Comparison of ENCODE assay signal across 1 cellular context in the genomic region with DNA sequence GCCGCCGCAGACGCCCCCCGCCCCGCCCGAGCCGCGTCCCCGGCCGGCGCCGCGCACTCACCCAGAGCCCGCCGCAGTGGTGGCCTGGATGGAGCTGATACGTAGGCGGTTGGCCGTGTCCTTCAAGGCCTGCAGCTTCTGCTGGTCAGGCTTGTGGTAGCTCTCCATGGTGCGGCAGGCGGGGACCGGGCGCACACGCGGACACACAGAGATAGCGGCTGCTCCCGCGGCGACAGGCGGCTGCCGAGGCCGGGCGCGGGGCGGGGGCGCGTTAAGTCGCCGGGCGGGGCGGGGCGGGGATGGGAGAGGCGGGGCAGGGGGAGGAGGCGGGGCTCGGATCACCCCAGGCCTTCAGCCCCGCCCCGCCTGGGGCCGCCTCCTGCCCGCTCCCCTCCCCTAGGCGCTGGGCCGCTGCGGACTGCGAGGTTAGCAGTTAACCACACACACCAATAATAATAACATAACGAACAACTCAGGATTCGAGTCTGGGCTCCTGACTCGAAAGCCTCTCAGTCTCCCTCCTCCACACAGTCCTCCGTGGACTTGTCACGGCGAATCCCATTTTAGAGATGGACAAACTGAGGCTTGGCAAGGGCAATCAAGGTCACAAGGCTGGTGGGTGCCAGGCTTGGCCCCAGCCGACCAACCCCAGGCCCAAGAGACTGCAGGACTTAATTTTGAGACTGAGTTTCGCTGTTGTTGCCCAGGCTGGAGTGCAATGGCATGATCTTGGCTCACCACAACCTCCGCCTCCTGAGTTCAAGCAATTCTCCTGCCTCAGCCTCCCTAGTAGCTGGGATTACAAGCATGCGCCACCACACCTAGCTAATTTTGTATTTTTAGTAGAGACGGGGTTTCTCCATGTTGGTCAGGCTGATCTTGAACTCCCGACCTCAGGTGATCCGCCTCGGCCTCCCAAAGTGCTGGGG.
A peak's percentile ranks its signal among the peaks of the same experiment; 100 is the strongest.
TF ChIP-seq lines count a peak whose summit lies in the region.

A gene with protein sequence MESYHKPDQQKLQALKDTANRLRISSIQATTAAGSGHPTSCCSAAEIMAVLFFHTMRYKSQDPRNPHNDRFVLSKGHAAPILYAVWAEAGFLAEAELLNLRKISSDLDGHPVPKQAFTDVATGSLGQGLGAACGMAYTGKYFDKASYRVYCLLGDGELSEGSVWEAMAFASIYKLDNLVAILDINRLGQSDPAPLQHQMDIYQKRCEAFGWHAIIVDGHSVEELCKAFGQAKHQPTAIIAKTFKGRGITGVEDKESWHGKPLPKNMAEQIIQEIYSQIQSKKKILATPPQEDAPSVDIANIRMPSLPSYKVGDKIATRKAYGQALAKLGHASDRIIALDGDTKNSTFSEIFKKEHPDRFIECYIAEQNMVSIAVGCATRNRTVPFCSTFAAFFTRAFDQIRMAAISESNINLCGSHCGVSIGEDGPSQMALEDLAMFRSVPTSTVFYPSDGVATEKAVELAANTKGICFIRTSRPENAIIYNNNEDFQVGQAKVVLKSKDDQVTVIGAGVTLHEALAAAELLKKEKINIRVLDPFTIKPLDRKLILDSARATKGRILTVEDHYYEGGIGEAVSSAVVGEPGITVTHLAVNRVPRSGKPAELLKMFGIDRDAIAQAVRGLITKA (minus strand): TSS at position 248 of the 929 bp plus-strand sequence. CDS start 80 bp downstream, at position 168.

TF ChIP-seq in K562, 482 proteins besides CTCF, POLR2A, EP300 and RAD21 (continued from another document and continues in another):
- peak; percentile 60; the same call in 1 of the 2 replicates for TF ChIP-seq TOE1 (IDR thresholded peaks at IDR 0.05; ENCODE audit: borderline replicate concordance)
- TF ChIP-seq TOE1 (CRISPR knock-in tag; IDR thresholded peaks at IDR 0.05; ENCODE audit: borderline replicate concordance, low read depth), result no peak
- TF ChIP-seq NCOA4 (IDR thresholded peaks at IDR 0.05; ENCODE audit: partially characterized antibody), result peak; percentile 76
- peak; percentile 54 to 80 for TF ChIP-seq MAZ (CRISPR knock-in tag; conservative IDR thresholded peaks at IDR 0.05 in 1 of 2, IDR thresholded peaks at IDR 0.05 in 1 of 2)
- peak; percentile 73 for TF ChIP-seq TBP (optimal IDR thresholded peaks at IDR 0.05; ENCODE audit: low read depth, low read length)
- no peak for TF ChIP-seq ZNF696 (CRISPR knock-in tag; conservative IDR thresholded peaks at IDR 0.05)
- peak in 1 of 2 experiments; percentile 74; a peak in 2 of 3 replicates for TF ChIP-seq CBX3 (IDR thresholded peaks at IDR 0.05; ENCODE audit: borderline replicate concordance in 1 of 2, low read length in 2 of 2)
- no peak for TF ChIP-seq ZNF444 (CRISPR knock-in tag; IDR thresholded peaks at IDR 0.05)
- TF ChIP-seq, protein P1, sequence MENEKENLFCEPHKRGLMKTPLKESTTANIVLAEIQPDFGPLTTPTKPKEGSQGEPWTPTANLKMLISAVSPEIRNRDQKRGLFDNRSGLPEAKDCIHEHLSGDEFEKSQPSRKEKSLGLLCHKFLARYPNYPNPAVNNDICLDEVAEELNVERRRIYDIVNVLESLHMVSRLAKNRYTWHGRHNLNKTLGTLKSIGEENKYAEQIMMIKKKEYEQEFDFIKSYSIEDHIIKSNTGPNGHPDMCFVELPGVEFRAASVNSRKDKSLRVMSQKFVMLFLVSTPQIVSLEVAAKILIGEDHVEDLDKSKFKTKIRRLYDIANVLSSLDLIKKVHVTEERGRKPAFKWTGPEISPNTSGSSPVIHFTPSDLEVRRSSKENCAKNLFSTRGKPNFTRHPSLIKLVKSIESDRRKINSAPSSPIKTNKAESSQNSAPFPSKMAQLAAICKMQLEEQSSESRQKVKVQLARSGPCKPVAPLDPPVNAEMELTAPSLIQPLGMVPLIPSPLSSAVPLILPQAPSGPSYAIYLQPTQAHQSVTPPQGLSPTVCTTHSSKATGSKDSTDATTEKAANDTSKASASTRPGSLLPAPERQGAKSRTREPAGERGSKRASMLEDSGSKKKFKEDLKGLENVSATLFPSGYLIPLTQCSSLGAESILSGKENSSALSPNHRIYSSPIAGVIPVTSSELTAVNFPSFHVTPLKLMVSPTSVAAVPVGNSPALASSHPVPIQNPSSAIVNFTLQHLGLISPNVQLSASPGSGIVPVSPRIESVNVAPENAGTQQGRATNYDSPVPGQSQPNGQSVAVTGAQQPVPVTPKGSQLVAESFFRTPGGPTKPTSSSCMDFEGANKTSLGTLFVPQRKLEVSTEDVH (IDR thresholded peaks at IDR 0.05; ENCODE audit: low read depth, partially characterized antibody), result no peak
- TF ChIP-seq, protein P2, sequence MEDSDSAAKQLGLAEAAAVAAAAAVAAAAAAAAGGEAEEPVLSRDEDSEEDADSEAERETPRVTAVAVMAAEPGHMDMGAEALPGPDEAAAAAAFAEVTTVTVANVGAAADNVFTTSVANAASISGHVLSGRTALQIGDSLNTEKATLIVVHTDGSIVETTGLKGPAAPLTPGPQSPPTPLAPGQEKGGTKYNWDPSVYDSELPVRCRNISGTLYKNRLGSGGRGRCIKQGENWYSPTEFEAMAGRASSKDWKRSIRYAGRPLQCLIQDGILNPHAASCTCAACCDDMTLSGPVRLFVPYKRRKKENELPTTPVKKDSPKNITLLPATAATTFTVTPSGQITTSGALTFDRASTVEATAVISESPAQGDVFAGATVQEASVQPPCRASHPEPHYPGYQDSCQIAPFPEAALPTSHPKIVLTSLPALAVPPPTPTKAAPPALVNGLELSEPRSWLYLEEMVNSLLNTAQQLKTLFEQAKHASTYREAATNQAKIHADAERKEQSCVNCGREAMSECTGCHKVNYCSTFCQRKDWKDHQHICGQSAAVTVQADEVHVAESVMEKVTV (CRISPR knock-in tag; IDR thresholded peaks at IDR 0.05), result no peak
- TF ChIP-seq ZNF24 (IDR thresholded peaks at IDR 0.05), result no peak
- peak; percentile 99 for TF ChIP-seq SMARCA5 (IDR thresholded peaks at IDR 0.05)
- peak; percentile 42 for TF ChIP-seq EGR1 (conservative IDR thresholded peaks at IDR 0.05)
- peak; percentile 66; the same call in 1 of the 2 replicates for TF ChIP-seq EHMT2 (IDR thresholded peaks at IDR 0.05)
- no peak for TF ChIP-seq SNRNP70 (optimal IDR thresholded peaks at IDR 0.05; ENCODE audit: low read depth, low read length)
- TF ChIP-seq HMGN3 (IDR thresholded peaks at IDR 0.05; ENCODE audit: borderline replicate concordance, extremely low read depth, insufficient read length, low read depth, low read length), result peak; percentile 60
- TF ChIP-seq, protein P3, sequence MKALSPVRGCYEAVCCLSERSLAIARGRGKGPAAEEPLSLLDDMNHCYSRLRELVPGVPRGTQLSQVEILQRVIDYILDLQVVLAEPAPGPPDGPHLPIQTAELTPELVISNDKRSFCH (CRISPR knock-in tag; IDR thresholded peaks at IDR 0.05), result no peak
- TF ChIP-seq, protein P3 (tag; IDR thresholded peaks at IDR 0.05), result peak; percentile 21; the same call in 1 of the 2 replicates
- TF ChIP-seq CC2D1A (IDR thresholded peaks at IDR 0.05), result peak; percentile 82
- TF ChIP-seq ADNP (tag; IDR thresholded peaks at IDR 0.05), result peak; percentile 99
- no peak for TF ChIP-seq ZNF699 (CRISPR knock-in tag; IDR thresholded peaks at IDR 0.05; ENCODE audit: insufficient replicate concordance)
- TF ChIP-seq ESRRA (IDR thresholded peaks at IDR 0.05; ENCODE audit: borderline replicate concordance, low read depth), result peak; percentile 100
- peak; percentile 73 to 94 for TF ChIP-seq RCOR1 (IDR thresholded peaks at IDR 0.05; ENCODE audit: borderline replicate concordance in 1 of 2, low read depth in 2 of 2, low read length in 2 of 2)
- TF ChIP-seq TBL1XR1 (IDR thresholded peaks at IDR 0.05; ENCODE audit: low read length in 2 of 2), result no peak
- TF ChIP-seq, protein P4, sequence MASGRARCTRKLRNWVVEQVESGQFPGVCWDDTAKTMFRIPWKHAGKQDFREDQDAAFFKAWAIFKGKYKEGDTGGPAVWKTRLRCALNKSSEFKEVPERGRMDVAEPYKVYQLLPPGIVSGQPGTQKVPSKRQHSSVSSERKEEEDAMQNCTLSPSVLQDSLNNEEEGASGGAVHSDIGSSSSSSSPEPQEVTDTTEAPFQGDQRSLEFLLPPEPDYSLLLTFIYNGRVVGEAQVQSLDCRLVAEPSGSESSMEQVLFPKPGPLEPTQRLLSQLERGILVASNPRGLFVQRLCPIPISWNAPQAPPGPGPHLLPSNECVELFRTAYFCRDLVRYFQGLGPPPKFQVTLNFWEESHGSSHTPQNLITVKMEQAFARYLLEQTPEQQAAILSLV (tag; IDR thresholded peaks at IDR 0.05), result 0 out of 2 replicates have a peak, but pooled peaks have one; percentile 12
- no peak for TF ChIP-seq ZNF175 (CRISPR knock-in tag; IDR thresholded peaks at IDR 0.05; ENCODE audit: low read depth)
- peak; percentile 52; the same call in 1 of the 2 replicates for TF ChIP-seq CBFA2T3 (IDR thresholded peaks at IDR 0.05)
- TF ChIP-seq GATAD2B (IDR thresholded peaks at IDR 0.05; ENCODE audit: borderline replicate concordance), result 0 out of 2 replicates have a peak, but pooled peaks have one; percentile 5
- no peak for TF ChIP-seq JUND (IDR thresholded peaks at IDR 0.05; ENCODE audit: borderline replicate concordance, low read depth, low read length)
- TF ChIP-seq JUND (tag; IDR thresholded peaks at IDR 0.05; ENCODE audit: borderline replicate concordance, low read depth, low read length), result no peak
- TF ChIP-seq CEBPG (CRISPR knock-in tag; IDR thresholded peaks at IDR 0.05), result no peak
- no peak for TF ChIP-seq CEBPG (tag; conservative IDR thresholded peaks at IDR 0.05 in 1 of 2, IDR thresholded peaks at IDR 0.05 in 1 of 2)
- TF ChIP-seq SREBF2 (CRISPR knock-in tag; IDR thresholded peaks at IDR 0.05), result no peak
- peak; percentile 56 for TF ChIP-seq CCNT2 (IDR thresholded peaks at IDR 0.05; ENCODE audit: borderline replicate concordance, extremely low read depth, insufficient read length, low read depth, low read length)
- no peak for TF ChIP-seq ZKSCAN1 (IDR thresholded peaks at IDR 0.05; ENCODE audit: low read depth, low read length)
- TF ChIP-seq ZBTB1 (CRISPR knock-in tag; IDR thresholded peaks at IDR 0.05; ENCODE audit: borderline replicate concordance, low read depth), result peak; percentile 94
- peak; percentile 57 to 72; a peak in 2 of 4 replicates for TF ChIP-seq HDAC1 (IDR thresholded peaks at IDR 0.05)
- TF ChIP-seq GATA2 (CRISPR knock-in tag; IDR thresholded peaks at IDR 0.05), result peak; percentile 52
- TF ChIP-seq BHLHE40 (IDR thresholded peaks at IDR 0.05; ENCODE audit: low read length), result peak; percentile 65
- TF ChIP-seq PHF20 (IDR thresholded peaks at IDR 0.05; ENCODE audit: partially characterized antibody), result peak; percentile 74
- TF ChIP-seq, protein P5, sequence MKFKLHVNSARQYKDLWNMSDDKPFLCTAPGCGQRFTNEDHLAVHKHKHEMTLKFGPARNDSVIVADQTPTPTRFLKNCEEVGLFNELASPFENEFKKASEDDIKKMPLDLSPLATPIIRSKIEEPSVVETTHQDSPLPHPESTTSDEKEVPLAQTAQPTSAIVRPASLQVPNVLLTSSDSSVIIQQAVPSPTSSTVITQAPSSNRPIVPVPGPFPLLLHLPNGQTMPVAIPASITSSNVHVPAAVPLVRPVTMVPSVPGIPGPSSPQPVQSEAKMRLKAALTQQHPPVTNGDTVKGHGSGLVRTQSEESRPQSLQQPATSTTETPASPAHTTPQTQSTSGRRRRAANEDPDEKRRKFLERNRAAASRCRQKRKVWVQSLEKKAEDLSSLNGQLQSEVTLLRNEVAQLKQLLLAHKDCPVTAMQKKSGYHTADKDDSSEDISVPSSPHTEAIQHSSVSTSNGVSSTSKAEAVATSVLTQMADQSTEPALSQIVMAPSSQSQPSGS (CRISPR knock-in tag; IDR thresholded peaks at IDR 0.05), result no peak
- TF ChIP-seq, protein P6, sequence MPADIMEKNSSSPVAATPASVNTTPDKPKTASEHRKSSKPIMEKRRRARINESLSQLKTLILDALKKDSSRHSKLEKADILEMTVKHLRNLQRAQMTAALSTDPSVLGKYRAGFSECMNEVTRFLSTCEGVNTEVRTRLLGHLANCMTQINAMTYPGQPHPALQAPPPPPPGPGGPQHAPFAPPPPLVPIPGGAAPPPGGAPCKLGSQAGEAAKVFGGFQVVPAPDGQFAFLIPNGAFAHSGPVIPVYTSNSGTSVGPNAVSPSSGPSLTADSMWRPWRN (IDR thresholded peaks at IDR 0.05; ENCODE audit: low read depth), result no peak
- TF ChIP-seq, protein P7, sequence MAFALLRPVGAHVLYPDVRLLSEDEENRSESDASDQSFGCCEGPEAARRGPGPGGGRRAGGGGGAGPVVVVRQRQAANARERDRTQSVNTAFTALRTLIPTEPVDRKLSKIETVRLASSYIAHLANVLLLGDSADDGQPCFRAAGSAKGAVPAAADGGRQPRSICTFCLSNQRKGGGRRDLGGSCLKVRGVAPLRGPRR (CRISPR knock-in tag; IDR thresholded peaks at IDR 0.05), result peak; percentile 60; the same call in 1 of the 2 replicates
- peak; percentile 96 for TF ChIP-seq ZNF263 (CRISPR knock-in tag; IDR thresholded peaks at IDR 0.05; ENCODE audit: borderline replicate concordance)
- 0 out of 2 replicates have a peak, but pooled peaks have one; percentile 14 for TF ChIP-seq MTA1 (IDR thresholded peaks at IDR 0.05; ENCODE audit: borderline replicate concordance)
- TF ChIP-seq, protein P8, sequence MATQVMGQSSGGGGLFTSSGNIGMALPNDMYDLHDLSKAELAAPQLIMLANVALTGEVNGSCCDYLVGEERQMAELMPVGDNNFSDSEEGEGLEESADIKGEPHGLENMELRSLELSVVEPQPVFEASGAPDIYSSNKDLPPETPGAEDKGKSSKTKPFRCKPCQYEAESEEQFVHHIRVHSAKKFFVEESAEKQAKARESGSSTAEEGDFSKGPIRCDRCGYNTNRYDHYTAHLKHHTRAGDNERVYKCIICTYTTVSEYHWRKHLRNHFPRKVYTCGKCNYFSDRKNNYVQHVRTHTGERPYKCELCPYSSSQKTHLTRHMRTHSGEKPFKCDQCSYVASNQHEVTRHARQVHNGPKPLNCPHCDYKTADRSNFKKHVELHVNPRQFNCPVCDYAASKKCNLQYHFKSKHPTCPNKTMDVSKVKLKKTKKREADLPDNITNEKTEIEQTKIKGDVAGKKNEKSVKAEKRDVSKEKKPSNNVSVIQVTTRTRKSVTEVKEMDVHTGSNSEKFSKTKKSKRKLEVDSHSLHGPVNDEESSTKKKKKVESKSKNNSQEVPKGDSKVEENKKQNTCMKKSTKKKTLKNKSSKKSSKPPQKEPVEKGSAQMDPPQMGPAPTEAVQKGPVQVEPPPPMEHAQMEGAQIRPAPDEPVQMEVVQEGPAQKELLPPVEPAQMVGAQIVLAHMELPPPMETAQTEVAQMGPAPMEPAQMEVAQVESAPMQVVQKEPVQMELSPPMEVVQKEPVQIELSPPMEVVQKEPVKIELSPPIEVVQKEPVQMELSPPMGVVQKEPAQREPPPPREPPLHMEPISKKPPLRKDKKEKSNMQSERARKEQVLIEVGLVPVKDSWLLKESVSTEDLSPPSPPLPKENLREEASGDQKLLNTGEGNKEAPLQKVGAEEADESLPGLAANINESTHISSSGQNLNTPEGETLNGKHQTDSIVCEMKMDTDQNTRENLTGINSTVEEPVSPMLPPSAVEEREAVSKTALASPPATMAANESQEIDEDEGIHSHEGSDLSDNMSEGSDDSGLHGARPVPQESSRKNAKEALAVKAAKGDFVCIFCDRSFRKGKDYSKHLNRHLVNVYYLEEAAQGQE (CRISPR knock-in tag; IDR thresholded peaks at IDR 0.05; ENCODE audit: low read depth), result peak; percentile 93; the same call in 1 of the 2 replicates
